ENCODE assay signal across 13 cellular contexts in genomic region chr12:113297621-113298471, GRCh38. TPM values are rescaled to one million over a fixed set of nuclear protein-coding genes. Genes with fewer than 3 reads are reported as not detected.
DNase-seq lines count a peak whose midpoint lies in the region; ATAC-seq and TF ChIP-seq lines count a peak whose summit lies in the region.
"Had no signal": no experiment of that assay in that cellular context is flagged by ENCODE, and none has a peak within 500 bp of the region (broad histone marks: within the 10 kb centered on the region; RNA-seq: fewer than 3 reads in every experiment).

No MANE protein-coding gene starts in this region.

- CTCF ChIA-PET in Calu3 (lab: Charles Lee): interaction anchor here (0.6 kb wide), 1 partner anchor 75 kb away, joined by 8 read pairs; no protein-coding TSS in a partner anchor

- H3K27me3 Mint-ChIP-seq in activated naive CD8-positive, alpha-beta T cell: no peaks in the 10 kb centered on the region
- H3K27me3 Mint-ChIP-seq in activated naive CD8-positive, alpha-beta T cell treated with anti-CD3 and anti-CD28 coated beads for 36 hours: no peaks in the 10 kb centered on the region
- H3K27me3 Mint-ChIP-seq in osteocyte (ENCODE audit: unreplicated experiment) (no peaks in the 10 kb centered on the region), Calu3 (ENCODE audit: unreplicated experiment) (no peaks in the 10 kb centered on the region)

- H3K36me3 Mint-ChIP-seq in activated naive CD8-positive, alpha-beta T cell: peaks cover 5% of the 10 kb centered on the region
- peaks cover 15% of the 10 kb centered on the region for H3K36me3 Mint-ChIP-seq in activated naive CD8-positive, alpha-beta T cell treated with anti-CD3 and anti-CD28 coated beads for 36 hours
- H3K36me3 Mint-ChIP-seq in osteocyte (ENCODE audit: unreplicated experiment) (peaks cover 20% of the 10 kb centered on the region), Calu3 (ENCODE audit: insufficient read depth, unreplicated experiment) (peaks cover 30% of the 10 kb centered on the region)

- no TSS peak for BruUV-seq in Calu3 (replicated peaks; lab: Mats Ljungman, UMichigan)

- DNase-seq in activated naive CD8-positive, alpha-beta T cell treated with anti-CD3 and anti-CD28 coated beads for 36 hours: no peak
- no peak for DNase-seq in dorsolateral prefrontal cortex
- DNase-seq in osteocyte (ENCODE audit: extremely low spot score, unreplicated experiment): no peak
- DNase-seq in vagina (ENCODE audit: extremely low spot score in 2 of 2): no peak
- DNase-seq in Calu3: no peak
- no peak for DNase-seq in C1 segment of cervical spinal cord (lab: John Stamatoyannopoulos, UW)
- DNase-seq: DMS79; NCI-H1105 treated with DMSO at 0.1 percent for 48 hours; NK-92 treated with Interleukin-12 subunit alpha and Interleukin-12 subunit beta, amount 100 ng/mL, for 24 hours; SK-N-SH; transverse colon had no signal

- ATAC-seq in HG02759 (IDR thresholded peaks at IDR 0.05; ENCODE audit: unreplicated experiment): no peak

- H3K27ac ChIP-seq in dorsolateral prefrontal cortex (peak overlapping the region in 46 of 59 donors; percentile 3 to 83 (median 70)), vagina (peak overlapping the region; percentile 78)

- no peaks in the 10 kb centered on the region for H3K9me3 ChIP-seq in vagina
- H3K9me3 ChIP-seq: SK-N-SH, transverse colon had no signal

- no peak for TF ChIP-seq POLR2A in vagina (IDR thresholded peaks at IDR 0.05)

- peaks cover 30% of the 10 kb centered on the region for H3K4me1 ChIP-seq in vagina

- H3K4me3 Mint-ChIP-seq in activated naive CD8-positive, alpha-beta T cell: no peak overlapping the region
- H3K4me3 Mint-ChIP-seq in activated naive CD8-positive, alpha-beta T cell treated with anti-CD3 and anti-CD28 coated beads for 36 hours: no peak overlapping the region
- H3K4me3 Mint-ChIP-seq in osteocyte (ENCODE audit: unreplicated experiment) (no peak overlapping the region), Calu3 (ENCODE audit: low read depth, unreplicated experiment) (no peak overlapping the region)

- H3K4me1 Mint-ChIP-seq in activated naive CD8-positive, alpha-beta T cell (ENCODE audit: low read depth): peaks cover 8% of the 10 kb centered on the region
- peaks cover 5% of the 10 kb centered on the region for H3K4me1 Mint-ChIP-seq in activated naive CD8-positive, alpha-beta T cell treated with anti-CD3 and anti-CD28 coated beads for 36 hours
- H3K4me1 Mint-ChIP-seq in osteocyte (ENCODE audit: unreplicated experiment) (peaks cover 26% of the 10 kb centered on the region), Calu3 (ENCODE audit: low read depth, unreplicated experiment) (peaks cover 11% of the 10 kb centered on the region)

- intact Hi-C loops in dorsolateral prefrontal cortex (cut with DNase I): loop anchor here in 1 of 2 donors (5.0 kb wide), 1 partner anchor 101 kb away; no protein-coding TSS in a partner anchor
- intact Hi-C loops in vagina (cut with DNase I): loop anchor here (10.0 kb wide), 1 partner anchor 103 kb away; no protein-coding TSS in a partner anchor
- intact Hi-C loops in Calu3 (cut with micrococcal nuclease; ENCODE audit: unreplicated experiment): loop anchor here (5.0 kb wide), 1 partner anchor 56 kb away; no protein-coding TSS in a partner anchor

- H3K36me3 ChIP-seq in vagina: peaks cover 4 to 52% of the 10 kb centered on the region in 2 donors

- H3K4me3 ChIP-seq in dorsolateral prefrontal cortex: no peak overlapping the region
- H3K4me3 ChIP-seq in vagina: no peak overlapping the region
- H3K4me3 ChIP-seq: transverse colon had no signal

- H3K9me3 Mint-ChIP-seq in activated naive CD8-positive, alpha-beta T cell (ENCODE audit: low read depth): no peaks in the 10 kb centered on the region
- H3K9me3 Mint-ChIP-seq in activated naive CD8-positive, alpha-beta T cell treated with anti-CD3 and anti-CD28 coated beads for 36 hours: no peaks in the 10 kb centered on the region
- H3K9me3 Mint-ChIP-seq in osteocyte (ENCODE audit: unreplicated experiment) (no peaks in the 10 kb centered on the region), Calu3 (ENCODE audit: low read depth, unreplicated experiment) (no peaks in the 10 kb centered on the region)

- TF ChIP-seq CTCF in dorsolateral prefrontal cortex (IDR thresholded peaks at IDR 0.05 in 54 of 56, conservative IDR thresholded peaks at IDR 0.05 in 2 of 56; ENCODE audit: low read depth in 1 of 56, partially characterized antibody in 56 of 56): no peak
- TF ChIP-seq CTCF in osteocyte (IDR thresholded peaks at IDR 0.05): no peak
- TF ChIP-seq CTCF in vagina (IDR thresholded peaks at IDR 0.05): no peak
- no peak for TF ChIP-seq CTCF in Calu3 (IDR thresholded peaks at IDR 0.05; ENCODE audit: unreplicated experiment)

- H3K27me3 ChIP-seq in dorsolateral prefrontal cortex: no peaks in the 10 kb centered on the region
- no peaks in the 10 kb centered on the region for H3K27me3 ChIP-seq in vagina
- H3K27me3 ChIP-seq: transverse colon had no signal

- H3K27ac Mint-ChIP-seq in activated naive CD8-positive, alpha-beta T cell: peak overlapping the region; percentile 58
- H3K27ac Mint-ChIP-seq in activated naive CD8-positive, alpha-beta T cell treated with anti-CD3 and anti-CD28 coated beads for 36 hours: no peak overlapping the region
- H3K27ac Mint-ChIP-seq in osteocyte (ENCODE audit: unreplicated experiment) (peak overlapping the region; percentile 14), Calu3 (ENCODE audit: unreplicated experiment) (no peak overlapping the region)

RNA-seq across cellular contexts. Expression of gene SLC8B1, which starts 37.1 kb away (rescaled TPM):
- 10 to 100 TPM; 13.5 to 15.1 TPM for total RNA-seq in activated naive CD8-positive, alpha-beta T cell treated with anti-CD3 and anti-CD28 coated beads for 36 hours
- total RNA-seq in dorsolateral prefrontal cortex (10 to 100 TPM; 12.6 to 38.9 (median 22.6) TPM), osteocyte (41.0 and 45.6 TPM in 2 replicates), vagina (42.2 TPM), Calu3 (2022) (22.8 and 23.8 TPM in 2 replicates)

Comparison
In these comparisons a context has a peak if more than half of its experiments do, and no peak if none do; other contexts are left out.
1. H3K27ac Mint-ChIP-seq: peak in activated naive CD8-positive, alpha-beta T cell (single experiment) and osteocyte (single experiment); none in activated naive CD8-positive, alpha-beta T cell treated with anti-CD3 and anti-CD28 coated beads for 36 hours (single experiment) and Calu3 (single experiment).